ENCODE assay signal across 1 cellular context in the genomic region with DNA sequence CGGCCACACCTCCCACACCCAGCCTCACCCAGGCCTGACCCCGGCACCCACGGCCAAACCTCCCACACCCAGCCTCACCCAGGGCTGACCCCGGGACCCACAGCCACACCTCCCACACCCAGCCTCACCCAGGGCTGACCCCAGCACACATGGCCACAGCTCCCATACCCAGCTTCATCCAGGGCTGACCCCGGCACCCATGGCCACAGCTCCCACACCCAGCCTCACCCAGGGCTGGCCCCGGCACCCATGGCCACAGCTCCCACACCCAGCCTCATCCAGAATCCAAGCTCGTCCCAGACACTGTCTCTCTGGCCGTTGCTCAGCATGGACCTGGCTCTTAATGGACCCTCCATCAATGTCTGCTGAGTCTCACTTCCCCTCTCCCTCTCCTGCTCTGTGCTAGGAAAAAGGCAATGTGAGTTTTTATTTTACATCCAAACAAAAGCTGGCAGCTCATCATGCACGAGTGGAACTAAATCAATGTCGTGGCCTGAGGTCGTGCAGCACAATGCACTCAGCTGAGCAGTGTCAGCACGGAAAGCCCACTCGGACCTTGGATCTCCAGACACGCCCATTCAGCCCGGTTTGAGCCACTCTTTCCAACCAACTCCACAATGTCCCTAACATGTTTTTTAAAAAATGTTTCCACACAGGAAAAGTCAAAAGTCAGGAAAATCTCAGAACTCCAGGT.
TF ChIP-seq lines count a peak whose summit lies in the region.

No MANE protein-coding gene starts in this region.

TF ChIP-seq in HCT116, 20 proteins besides CTCF, POLR2A, EP300 and RAD21:
- TF ChIP-seq YY1 (IDR thresholded peaks at IDR 0.05; ENCODE audit: extremely low read depth, insufficient replicate concordance, low read depth, low read length) (no peak), ELF1 (IDR thresholded peaks at IDR 0.05; ENCODE audit: borderline replicate concordance, low read depth) (no peak), POLR2AphosphoS5 (IDR thresholded peaks at IDR 0.05; ENCODE audit: low read depth, low read length) (no peak), ZNF274 (IDR thresholded peaks at IDR 0.05; ENCODE audit: low read depth, low read length) (no peak)
- TF ChIP-seq, protein P1, sequence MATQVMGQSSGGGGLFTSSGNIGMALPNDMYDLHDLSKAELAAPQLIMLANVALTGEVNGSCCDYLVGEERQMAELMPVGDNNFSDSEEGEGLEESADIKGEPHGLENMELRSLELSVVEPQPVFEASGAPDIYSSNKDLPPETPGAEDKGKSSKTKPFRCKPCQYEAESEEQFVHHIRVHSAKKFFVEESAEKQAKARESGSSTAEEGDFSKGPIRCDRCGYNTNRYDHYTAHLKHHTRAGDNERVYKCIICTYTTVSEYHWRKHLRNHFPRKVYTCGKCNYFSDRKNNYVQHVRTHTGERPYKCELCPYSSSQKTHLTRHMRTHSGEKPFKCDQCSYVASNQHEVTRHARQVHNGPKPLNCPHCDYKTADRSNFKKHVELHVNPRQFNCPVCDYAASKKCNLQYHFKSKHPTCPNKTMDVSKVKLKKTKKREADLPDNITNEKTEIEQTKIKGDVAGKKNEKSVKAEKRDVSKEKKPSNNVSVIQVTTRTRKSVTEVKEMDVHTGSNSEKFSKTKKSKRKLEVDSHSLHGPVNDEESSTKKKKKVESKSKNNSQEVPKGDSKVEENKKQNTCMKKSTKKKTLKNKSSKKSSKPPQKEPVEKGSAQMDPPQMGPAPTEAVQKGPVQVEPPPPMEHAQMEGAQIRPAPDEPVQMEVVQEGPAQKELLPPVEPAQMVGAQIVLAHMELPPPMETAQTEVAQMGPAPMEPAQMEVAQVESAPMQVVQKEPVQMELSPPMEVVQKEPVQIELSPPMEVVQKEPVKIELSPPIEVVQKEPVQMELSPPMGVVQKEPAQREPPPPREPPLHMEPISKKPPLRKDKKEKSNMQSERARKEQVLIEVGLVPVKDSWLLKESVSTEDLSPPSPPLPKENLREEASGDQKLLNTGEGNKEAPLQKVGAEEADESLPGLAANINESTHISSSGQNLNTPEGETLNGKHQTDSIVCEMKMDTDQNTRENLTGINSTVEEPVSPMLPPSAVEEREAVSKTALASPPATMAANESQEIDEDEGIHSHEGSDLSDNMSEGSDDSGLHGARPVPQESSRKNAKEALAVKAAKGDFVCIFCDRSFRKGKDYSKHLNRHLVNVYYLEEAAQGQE (IDR thresholded peaks at IDR 0.05; ENCODE audit: low read depth): no peak
